23 cellular contexts compared by ENCODE assay signal in genomic region chr14:70078329-70078728, GRCh38.
"Had no signal": no experiment of that assay in that cellular context is flagged by ENCODE, and none has a peak within 500 bp of the region (broad histone marks: within the 10 kb centered on the region; RNA-seq: fewer than 3 reads in every experiment).

No MANE protein-coding gene starts in this region.

- DNase-seq: dermis blood vessel endothelial cell; dorsolateral prefrontal cortex; effector CD4-positive, alpha-beta T cell; effector memory CD4-positive, alpha-beta T cell; foreskin keratinocyte; heart left ventricle; immature natural killer cell; islet precursor cell; kidney; left cardiac atrium; left lung; left ventricle myocardium superior; lower lobe of right lung; mesenchymal stem cell; mucosa of descending colon; naive B cell had no signal

- H3K4me1 ChIP-seq: esophagus muscularis mucosa, foreskin keratinocyte, gastroesophageal sphincter, heart left ventricle, left lung, lower lobe of right lung had no signal

- H2AFZ ChIP-seq: hepatocyte had no signal

- H3K79me2 ChIP-seq: hepatocyte had no signal

- ATAC-seq: foreskin keratinocyte, gastroesophageal sphincter, heart left ventricle, left cardiac atrium, left lung, left ventricle myocardium superior, lower lobe of right lung, mucosa of descending colon had no signal

- H3K4me2 ChIP-seq: hepatocyte had no signal

- H3K36me3 ChIP-seq: esophagus muscularis mucosa, gastroesophageal sphincter, heart left ventricle, left lung, lower lobe of right lung had no signal

- H3K4me3 ChIP-seq: coronary artery, esophagus muscularis mucosa, gastroesophageal sphincter, heart left ventricle, hepatocyte, left lung, lower lobe of right lung, mucosa of descending colon had no signal

- H3K27ac ChIP-seq: coronary artery, dorsolateral prefrontal cortex, esophagus muscularis mucosa, foreskin keratinocyte, gastroesophageal sphincter, heart left ventricle, hepatocyte, left lung, lower lobe of right lung had no signal

- FAIRE-seq: colon, endothelial cell of umbilical vein, frontal cortex, kidney had no signal

- H3K9me3 ChIP-seq: esophagus muscularis mucosa, gastroesophageal sphincter, heart left ventricle, left lung, lower lobe of right lung, mucosa of descending colon had no signal
